In the genomic region with DNA sequence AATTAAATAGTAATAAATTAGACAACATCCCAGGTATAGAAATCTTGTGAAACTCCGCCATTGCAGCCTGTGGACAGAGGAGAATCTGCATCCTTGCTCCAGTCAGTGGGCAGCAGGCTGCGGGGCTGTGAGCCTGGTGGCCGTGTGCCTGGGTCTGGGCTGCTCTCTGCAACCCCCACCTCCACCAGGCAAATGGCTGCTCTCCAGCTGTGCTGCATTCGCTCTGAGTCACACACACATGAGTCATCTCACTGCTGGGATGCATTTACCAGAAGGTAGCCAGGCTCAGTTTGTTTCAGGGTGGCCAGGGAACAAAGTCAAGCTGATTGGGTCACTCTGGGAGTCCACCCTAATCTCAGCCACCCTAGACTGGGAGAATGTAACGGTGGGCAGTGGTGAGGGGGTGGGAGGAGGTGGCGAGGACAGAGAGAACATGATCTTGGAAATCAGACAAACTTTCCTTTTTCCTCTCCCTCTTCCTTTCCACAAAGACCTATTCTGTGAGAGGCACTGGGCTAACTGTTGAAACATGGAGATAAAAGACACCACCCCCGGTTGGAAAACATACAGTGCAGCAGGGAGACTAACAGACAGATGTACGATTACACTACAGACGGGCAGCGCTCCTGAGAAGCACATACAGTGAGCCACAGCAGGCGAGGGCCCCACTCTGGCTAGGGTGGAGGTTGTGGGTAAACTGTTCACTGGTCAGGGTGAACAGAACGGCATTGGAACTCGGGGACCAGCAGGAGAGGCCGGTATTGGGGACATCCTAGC, we compare ENCODE assay signal across 9 cellular contexts. TPM values are rescaled to one million over a fixed set of nuclear protein-coding genes. Genes with fewer than 3 reads are reported as not detected.
DNase-seq lines count a peak whose midpoint lies in the region; TF ChIP-seq lines count a peak whose summit lies in the region.
"Had no signal": no experiment of that assay in that cellular context is flagged by ENCODE, and none has a peak within 500 bp of the region (broad histone marks: within the 10 kb centered on the region; RNA-seq: fewer than 3 reads in every experiment).

No MANE protein-coding gene starts in this region.

- peak overlapping the region; percentile 77 for H3K4me3 Mint-ChIP-seq in HFFc6
- H3K4me3 Mint-ChIP-seq: B cell had no signal

- peak overlapping the region; percentile 96 for H3K27ac Mint-ChIP-seq in HFFc6
- H3K27ac Mint-ChIP-seq: B cell had no signal

- peaks cover 99% of the 10 kb centered on the region for H3K4me1 Mint-ChIP-seq in HFFc6 (ENCODE audit: low read depth)
- H3K4me1 Mint-ChIP-seq: B cell had no signal

- TF ChIP-seq CTCF in HFFc6 (IDR thresholded peaks at IDR 0.05) = peak; percentile 15; the same call in 1 of the 2 replicates

- H3K36me3 Mint-ChIP-seq in HFFc6 (ENCODE audit: low read depth) = peaks cover 73% of the 10 kb centered on the region

- DNase-seq in NCI-H2171 (lab: John Stamatoyannopoulos, UW) = peak; percentile 13
- no peak for DNase-seq in NCI-H2171 treated with DMSO at 0.1 percent for 48 hours (lab: John Stamatoyannopoulos, UW)
- DNase-seq in HFFc6 = peak; percentile 95
- DNase-seq in NCI-H2196 (lab: John Stamatoyannopoulos, UW; ENCODE audit: unreplicated experiment) = peak; percentile 68
- peak in 54 of 58 donors; percentile 8 to 86 (median 51) for DNase-seq in anterior cingulate cortex (lab: John Stamatoyannopoulos, UW)
- DNase-seq in hippocampal formation (lab: John Stamatoyannopoulos, UW) = peak; percentile 35 to 53
- peak; percentile 94 for DNase-seq in skeletal muscle cell (ENCODE audit: low read depth)
- DNase-seq in KG1 (lab: John Stamatoyannopoulos, UW) = no peak

- H3K9me3 Mint-ChIP-seq in HFFc6 = no peaks in the 10 kb centered on the region

- peaks cover 13% of the 10 kb centered on the region for H3K27me3 Mint-ChIP-seq in HFFc6 (ENCODE audit: insufficient read depth)
- H3K27me3 Mint-ChIP-seq: B cell had no signal

- H3K4me3 ChIP-seq in skeletal muscle cell (ENCODE audit: low read depth, low read length) = no peak overlapping the region

RNA-seq across cellular contexts. Expression of a gene that starts 59.2 kb away (rescaled TPM):
- 100 to 1,000 TPM; 191 to 235 (median 215) TPM for total RNA-seq in HFFc6 (2021; fragmentation: NEBNext Ultra II Directional; extraction: Animal tissue kit (Norgen Biotek cat#: 25700))

Comparison
In these comparisons a context has a peak if more than half of its experiments do, and no peak if none do; other contexts are left out.
1. DNase-seq: peak in NCI-H2171 (single experiment), HFFc6 (single experiment), NCI-H2196 (single experiment), anterior cingulate cortex (54 of 58), hippocampal formation (2 of 2) and skeletal muscle cell (single experiment); none in NCI-H2171 treated with DMSO at 0.1 percent for 48 hours (single experiment) and KG1 (single experiment).